Comparison of ENCODE assay signal across 1 cellular context in genomic region chr1:246582301-246583055, GRCh38.
A peak's percentile ranks its signal among the peaks of the same experiment; 100 is the strongest.
TF ChIP-seq lines count a peak whose summit lies in the region.

No MANE protein-coding gene starts in this region.

TF ChIP-seq in K562, 482 proteins besides CTCF, POLR2A, EP300 and RAD21 (continues in another document):
- TF ChIP-seq ELF2 (CRISPR knock-in tag; IDR thresholded peaks at IDR 0.05) (no peak), CEBPG (CRISPR knock-in tag; IDR thresholded peaks at IDR 0.05) (peak; percentile 25), CEBPG (tag; conservative IDR thresholded peaks at IDR 0.05 in 1 of 2, IDR thresholded peaks at IDR 0.05 in 1 of 2) (no peak), ZBTB43 (CRISPR knock-in tag; IDR thresholded peaks at IDR 0.05) (no peak), ZNF445 (CRISPR knock-in tag; IDR thresholded peaks at IDR 0.05; ENCODE audit: low read depth) (no peak), TSC22D4 (tag; IDR thresholded peaks at IDR 0.05) (no peak), POLR2B (IDR thresholded peaks at IDR 0.05; ENCODE audit: low read depth, partially characterized antibody) (no peak), SMAD4 (CRISPR knock-in tag; conservative IDR thresholded peaks at IDR 0.05) (peak; percentile 13), DIDO1 (tag; IDR thresholded peaks at IDR 0.05; ENCODE audit: low read depth) (no peak), TCF3 (CRISPR knock-in tag; IDR thresholded peaks at IDR 0.05) (peak; percentile 47), DLX4 (CRISPR knock-in tag; IDR thresholded peaks at IDR 0.05) (no peak), ZNF584 (CRISPR knock-in tag; IDR thresholded peaks at IDR 0.05; ENCODE audit: low read depth) (no peak), ETV5 (CRISPR knock-in tag; IDR thresholded peaks at IDR 0.05; ENCODE audit: low read depth) (peak; percentile 60), ERF (CRISPR knock-in tag; IDR thresholded peaks at IDR 0.05) (no peak), ZNF444 (CRISPR knock-in tag; IDR thresholded peaks at IDR 0.05) (no peak; the same call in 1 of the 2 replicates), ASH1L (IDR thresholded peaks at IDR 0.05; ENCODE audit: borderline replicate concordance, low read depth, partially characterized antibody) (no peak), HNRNPLL (IDR thresholded peaks at IDR 0.05; ENCODE audit: low read depth, low read length, poor library complexity, severe bottlenecking) (no peak), RFX1 (IDR thresholded peaks at IDR 0.05) (no peak), HDGF (IDR thresholded peaks at IDR 0.05) (0 out of 2 replicates have a peak, but pooled peaks have one; percentile 63), SIN3A (IDR thresholded peaks at IDR 0.05; ENCODE audit: borderline replicate concordance in 2 of 2, control insufficient read depth in 1 of 2, low read depth in 2 of 2, low read length in 2 of 2) (no peak), HDAC8 (tag; IDR thresholded peaks at IDR 0.05) (no peak), PATZ1 (CRISPR knock-in tag; IDR thresholded peaks at IDR 0.05; ENCODE audit: borderline replicate concordance) (0 out of 2 replicates have a peak, but pooled peaks have one; percentile 16), ZNF408 (CRISPR knock-in tag; IDR thresholded peaks at IDR 0.05; ENCODE audit: low read depth) (no peak), L3MBTL2 (IDR thresholded peaks at IDR 0.05) (no peak), STAG1 (CRISPR knock-in tag; IDR thresholded peaks at IDR 0.05; ENCODE audit: borderline replicate concordance) (no peak), ZNF518B (CRISPR knock-in tag; IDR thresholded peaks at IDR 0.05) (no peak), ZFP1 (CRISPR knock-in tag; IDR thresholded peaks at IDR 0.05) (no peak), ZNF121 (CRISPR knock-in tag; conservative IDR thresholded peaks at IDR 0.05) (no peak), ZNF780A (CRISPR knock-in tag; IDR thresholded peaks at IDR 0.05) (no peak), ZNF695 (CRISPR knock-in tag; IDR thresholded peaks at IDR 0.05) (0 out of 2 replicates have a peak, but pooled peaks have one; percentile 41), HSF4 (CRISPR knock-in tag; IDR thresholded peaks at IDR 0.05; ENCODE audit: borderline replicate concordance) (no peak), PYGO2 (tag; IDR thresholded peaks at IDR 0.05) (no peak), PTBP1 (IDR thresholded peaks at IDR 0.05; ENCODE audit: low read depth, low read length) (no peak), E2F8 (IDR thresholded peaks at IDR 0.05; ENCODE audit: low read depth, partially characterized antibody) (no peak), RNF219 (CRISPR knock-in tag; IDR thresholded peaks at IDR 0.05) (no peak), ZFP36 (IDR thresholded peaks at IDR 0.05; ENCODE audit: low read depth, low read length, partially characterized antibody) (no peak), NONO (IDR thresholded peaks at IDR 0.05; ENCODE audit: low read depth in 2 of 2, low read length in 1 of 2) (no peak), BRF2 (IDR thresholded peaks at IDR 0.05; ENCODE audit: borderline replicate concordance, insufficient read depth, insufficient read length) (no peak), KAT7 (CRISPR knock-in tag; IDR thresholded peaks at IDR 0.05; ENCODE audit: borderline replicate concordance) (no peak), MAFF (IDR thresholded peaks at IDR 0.05; ENCODE audit: low read length) (peak; percentile 37; the same call in 1 of the 2 replicates), XRCC4 (IDR thresholded peaks at IDR 0.05; ENCODE audit: extremely low read depth, insufficient read depth, insufficient read length) (no peak), GMEB1 (CRISPR knock-in tag; IDR thresholded peaks at IDR 0.05) (no peak), RBM17 (IDR thresholded peaks at IDR 0.05; ENCODE audit: borderline replicate concordance, low read depth, low read length) (no peak), ZNF75A (CRISPR knock-in tag; IDR thresholded peaks at IDR 0.05) (no peak), ZNF586 (CRISPR knock-in tag; conservative IDR thresholded peaks at IDR 0.05) (no peak), LEF1 (IDR thresholded peaks at IDR 0.05) (peak; percentile 15; the same call in 1 of the 2 replicates), BCL6 (CRISPR knock-in tag; IDR thresholded peaks at IDR 0.05) (no peak), SAP30 (IDR thresholded peaks at IDR 0.05; ENCODE audit: borderline replicate concordance, insufficient read depth, low read depth, low read length, poor library complexity, severe bottlenecking) (no peak), ZNF449 (CRISPR knock-in tag; IDR thresholded peaks at IDR 0.05) (no peak), E2F5 (CRISPR knock-in tag; IDR thresholded peaks at IDR 0.05) (no peak), NFIC (IDR thresholded peaks at IDR 0.05) (no peak)
